ENCODE assay signal across 8 cellular contexts in the genomic region with DNA sequence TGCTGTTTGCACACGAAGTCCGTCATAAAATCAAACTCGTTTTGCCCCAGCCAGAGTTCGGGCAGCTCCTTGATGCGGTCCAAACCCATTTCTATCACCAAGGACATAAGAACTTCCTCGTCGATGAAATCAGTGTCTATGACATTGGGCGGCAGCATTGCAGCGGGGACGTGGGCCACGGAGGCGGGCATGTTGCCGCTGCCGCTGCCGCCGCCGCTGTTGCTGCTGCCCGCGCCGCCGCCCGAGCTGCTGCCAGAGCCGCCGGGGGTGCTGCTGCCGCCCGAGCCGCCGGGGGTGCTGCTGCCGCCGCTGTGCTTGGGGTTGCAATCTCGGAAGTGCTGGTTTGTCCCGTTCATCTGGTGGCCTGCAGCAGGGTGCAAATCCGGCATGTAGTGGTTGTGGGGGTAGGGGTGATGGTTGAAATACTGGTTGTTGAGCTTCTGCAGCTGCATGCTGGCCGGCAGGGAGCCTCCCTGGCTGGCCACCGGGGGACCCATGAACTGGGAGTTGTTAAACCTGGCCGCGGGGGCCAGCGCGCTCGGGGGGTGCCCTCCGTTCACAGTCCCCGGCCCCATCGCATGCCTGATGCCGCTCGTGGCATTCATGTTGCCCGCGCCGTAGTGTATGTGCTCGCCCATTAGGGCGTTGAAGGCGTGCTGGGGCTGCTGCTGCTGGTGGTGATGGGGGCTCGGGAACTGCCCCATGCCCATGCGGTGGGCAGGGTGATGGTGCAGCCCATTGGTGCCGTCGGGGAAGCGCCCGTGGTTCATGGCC. TPM values are rescaled to one million over a fixed set of nuclear protein-coding genes. Genes with fewer than 3 reads are reported as not detected.
DNase-seq lines count a peak whose midpoint lies in the region; ATAC-seq and TF ChIP-seq lines count a peak whose summit lies in the region.

No MANE protein-coding gene starts in this region.

- TF ChIP-seq POLR2A in gastroesophageal sphincter (IDR thresholded peaks at IDR 0.05), result peak in 1 of 2 donors; percentile 15

- H3K9me3 ChIP-seq in BE2C, result no peaks in the 10 kb centered on the region
- no peaks in the 10 kb centered on the region for H3K9me3 ChIP-seq in gastroesophageal sphincter
- H3K9me3 ChIP-seq in thymus (ENCODE audit: control insufficient read depth), result no peaks in the 10 kb centered on the region

- ATAC-seq in GM19035 (IDR thresholded peaks at IDR 0.05; ENCODE audit: unreplicated experiment), result peak; percentile 17
- ATAC-seq in HG03442 (IDR thresholded peaks at IDR 0.05; ENCODE audit: unreplicated experiment), result peak; percentile 25
- no peak for ATAC-seq in gastroesophageal sphincter

- H3K4me3 Mint-ChIP-seq in osteocyte (ENCODE audit: unreplicated experiment), result peak overlapping the region; percentile 93

- no peaks in the 10 kb centered on the region for H3K27me3 Mint-ChIP-seq in osteocyte (ENCODE audit: unreplicated experiment)

- H3K9me3 Mint-ChIP-seq in osteocyte (ENCODE audit: unreplicated experiment), result no peaks in the 10 kb centered on the region

- 0% methylated on average over 3 to 12 of the region's 57 CpGs for WGBS in gastroesophageal sphincter (ENCODE audit: low coverage in 1 of 2), 2 donors
- under 1% methylated on average over 57 of the region's 57 CpGs for WGBS in thymus

- no peaks in the 10 kb centered on the region for H3K27me3 ChIP-seq in BE2C
- no peaks in the 10 kb centered on the region for H3K27me3 ChIP-seq in gastroesophageal sphincter
- H3K27me3 ChIP-seq in thymus (ENCODE audit: control insufficient read depth, insufficient read depth), result no peaks in the 10 kb centered on the region

- H3K36me3 ChIP-seq in BE2C (no peaks in the 10 kb centered on the region), gastroesophageal sphincter (peaks cover 0 to 18% of the 10 kb centered on the region in 2 donors), thymus (ENCODE audit: control insufficient read depth, insufficient read depth) (no peaks in the 10 kb centered on the region)

- peak overlapping the region; percentile 99 for H3K27ac Mint-ChIP-seq in osteocyte (ENCODE audit: unreplicated experiment)

- H3K4me1 ChIP-seq in BE2C (peaks cover 4% of the 10 kb centered on the region; the same call in 1 of the 2 replicates), gastroesophageal sphincter (peaks cover 2 to 46% (median 10%) of the 10 kb centered on the region in 3 donors), thymus (ENCODE audit: control insufficient read depth, insufficient read depth, low read length) (peaks cover 12% of the 10 kb centered on the region)

- H3K4me3 ChIP-seq in BE2C (ENCODE audit: low read depth, low read length) (peak overlapping the region; percentile 87), gastroesophageal sphincter (peak overlapping the region; percentile 79), thymus (ENCODE audit: low read length) (peak overlapping the region; percentile 63)

- H3K4me1 Mint-ChIP-seq in osteocyte (ENCODE audit: unreplicated experiment), result peaks cover 46% of the 10 kb centered on the region

- TF ChIP-seq CTCF in BE2C (IDR thresholded peaks at IDR 0.05; ENCODE audit: low read depth, low read length) (peak; percentile 23), gastroesophageal sphincter (IDR thresholded peaks at IDR 0.05) (peak in 3 of 4 experiments; percentile 33 to 55 (median 46)), osteocyte (IDR thresholded peaks at IDR 0.05) (peak; percentile 33)

- H3K27ac ChIP-seq in gastroesophageal sphincter, result peak overlapping the region; percentile 84 to 97 (median 96)
- peak overlapping the region; percentile 98 for H3K27ac ChIP-seq in thymus (ENCODE audit: low read depth)

- peak; percentile 76 for DNase-seq in BE2C
- peak; percentile 70 for DNase-seq in RPMI7951 (ENCODE audit: low read depth)
- peak; percentile 53 for DNase-seq in activated gamma-delta T cell treated with anti-CD3 and anti-CD28 coated beads, Interleukin-2, amount 50 U/mL, for 16 hours (ENCODE audit: low read depth)
- peak; percentile 89 for DNase-seq in osteocyte (ENCODE audit: extremely low spot score, unreplicated experiment)

- TF ChIP-seq EP300 in gastroesophageal sphincter (IDR thresholded peaks at IDR 0.05), result no peak

- H3K36me3 Mint-ChIP-seq in osteocyte (ENCODE audit: unreplicated experiment), result peaks cover 35% of the 10 kb centered on the region

RNA-seq across cellular contexts. Expression of gene CITED2, which starts 1.1 kb away (rescaled TPM):
- polyA plus RNA-seq in BE2C (2012; ENCODE audit: insufficient read depth, insufficient read length, low read depth), result 77.6 TPM
- 40.0 and 47.6 TPM in 2 replicates for total RNA-seq in RPMI7951 (2014; rRNA removed; shearing (Covaris generic))
- total RNA-seq in gastroesophageal sphincter (100 to 1,000 TPM; 103 to 553 (median 336) TPM), osteocyte (417 and 421 TPM in 2 replicates)
- 36.2 TPM for polyA plus RNA-seq in thymus
